1 cellular context compared by ENCODE assay signal in genomic region chr3:61626484-61626883, GRCh38.
TF ChIP-seq lines count a peak whose summit lies in the region.

No MANE protein-coding gene starts in this region.

TF ChIP-seq in A549, 52 proteins besides CTCF, POLR2A, EP300 and RAD21 (continued from another document):
- no peak for TF ChIP-seq RARB (CRISPR knock-in tag; IDR thresholded peaks at IDR 0.05)
- TF ChIP-seq, protein P1, sequence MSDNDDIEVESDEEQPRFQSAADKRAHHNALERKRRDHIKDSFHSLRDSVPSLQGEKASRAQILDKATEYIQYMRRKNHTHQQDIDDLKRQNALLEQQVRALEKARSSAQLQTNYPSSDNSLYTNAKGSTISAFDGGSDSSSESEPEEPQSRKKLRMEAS (IDR thresholded peaks at IDR 0.05), result no peak
